ENCODE assay signal across 1 cellular context in genomic region chr1:153977250-153978240, GRCh38.
TF ChIP-seq lines count a peak whose summit lies in the region.

JTB (minus strand) TSS chr1:153977674; CDS start chr1:153977252, 422 bp downstream.

TF ChIP-seq in K562, 482 proteins besides CTCF, POLR2A, EP300 and RAD21 (continued from another document and continues in another):
- TF ChIP-seq, protein P1, sequence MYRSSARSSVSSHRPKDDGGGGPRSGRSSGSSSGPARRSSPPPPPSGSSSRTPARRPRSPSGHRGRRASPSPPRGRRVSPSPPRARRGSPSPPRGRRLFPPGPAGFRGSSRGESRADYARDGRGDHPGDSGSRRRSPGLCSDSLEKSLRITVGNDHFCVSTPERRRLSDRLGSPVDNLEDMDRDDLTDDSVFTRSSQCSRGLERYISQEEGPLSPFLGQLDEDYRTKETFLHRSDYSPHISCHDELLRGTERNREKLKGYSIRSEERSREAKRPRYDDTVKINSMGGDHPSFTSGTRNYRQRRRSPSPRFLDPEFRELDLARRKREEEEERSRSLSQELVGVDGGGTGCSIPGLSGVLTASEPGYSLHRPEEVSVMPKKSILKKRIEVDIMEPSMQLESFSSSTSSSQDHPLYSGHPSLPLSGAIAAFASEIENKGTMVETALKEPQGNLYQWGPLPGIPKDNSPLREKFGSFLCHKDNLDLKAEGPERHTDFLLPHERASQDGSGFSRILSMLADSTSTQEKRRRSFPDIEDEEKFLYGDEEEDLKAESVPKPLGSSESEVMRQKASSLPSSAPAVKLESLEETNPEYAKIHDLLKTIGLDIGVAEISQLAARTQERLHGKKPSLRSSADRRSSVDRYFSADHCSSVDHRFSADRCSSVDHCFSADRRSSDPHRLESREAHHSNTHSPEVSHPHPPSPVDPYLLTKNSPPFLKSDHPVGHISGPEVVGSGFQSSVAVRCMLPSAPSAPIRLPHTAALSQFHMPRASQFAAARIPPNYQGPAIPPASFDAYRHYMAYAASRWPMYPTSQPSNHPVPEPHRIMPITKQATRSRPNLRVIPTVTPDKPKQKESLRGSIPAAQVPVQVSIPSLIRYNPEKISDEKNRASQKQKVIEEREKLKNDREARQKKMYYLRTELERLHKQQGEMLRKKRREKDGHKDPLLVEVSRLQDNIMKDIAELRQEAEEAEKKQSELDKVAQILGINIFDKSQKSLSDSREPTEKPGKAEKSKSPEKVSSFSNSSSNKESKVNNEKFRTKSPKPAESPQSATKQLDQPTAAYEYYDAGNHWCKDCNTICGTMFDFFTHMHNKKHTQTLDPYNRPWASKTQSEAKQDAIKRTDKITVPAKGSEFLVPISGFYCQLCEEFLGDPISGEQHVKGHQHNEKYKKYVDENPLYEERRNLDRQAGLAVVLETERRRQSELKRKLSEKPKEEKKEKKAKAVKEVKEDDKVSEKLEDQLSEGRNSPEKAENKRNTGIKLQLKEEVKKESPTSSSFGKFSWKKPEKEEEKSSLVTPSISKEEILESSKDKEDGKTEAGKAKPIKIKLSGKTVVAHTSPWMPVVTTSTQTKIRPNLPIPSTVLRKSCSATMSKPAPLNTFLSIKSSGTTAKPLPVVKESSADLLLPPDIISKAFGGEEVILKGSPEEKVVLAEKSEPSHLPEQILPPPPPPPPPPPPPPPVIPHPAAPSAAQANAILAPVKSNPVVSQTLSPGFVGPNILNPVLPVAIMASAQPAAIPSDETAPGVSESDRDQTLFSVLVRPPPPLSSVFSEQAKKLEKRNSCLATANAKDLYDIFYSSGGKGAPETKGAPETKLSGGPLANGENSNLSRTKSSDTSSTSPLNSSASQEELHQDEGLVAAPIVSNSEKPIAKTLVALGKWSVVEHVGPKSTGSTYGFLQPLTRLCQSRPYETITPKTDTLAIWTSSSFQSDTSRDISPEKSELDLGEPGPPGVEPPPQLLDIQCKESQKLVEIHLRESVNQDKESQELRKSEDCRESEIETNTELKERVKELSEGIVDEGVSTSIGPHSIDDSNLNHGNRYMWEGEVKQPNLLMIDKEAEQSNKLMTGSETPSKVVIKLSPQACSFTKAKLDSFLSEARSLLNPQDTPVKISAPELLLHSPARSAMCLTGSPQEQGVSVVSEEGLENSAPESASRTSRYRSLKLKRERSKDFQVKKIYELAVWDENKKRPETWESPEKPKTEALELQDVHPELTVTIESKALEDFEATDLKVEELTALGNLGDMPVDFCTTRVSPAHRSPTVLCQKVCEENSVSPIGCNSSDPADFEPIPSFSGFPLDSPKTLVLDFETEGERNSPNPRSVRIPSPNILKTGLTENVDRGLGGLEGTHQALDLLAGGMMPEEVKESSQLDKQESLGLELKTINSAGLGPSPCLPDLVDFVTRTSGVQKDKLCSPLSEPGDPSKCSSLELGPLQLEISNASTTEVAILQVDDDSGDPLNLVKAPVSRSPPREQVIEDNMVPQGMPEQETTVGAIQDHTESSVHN (IDR thresholded peaks at IDR 0.05; ENCODE audit: borderline replicate concordance in 1 of 2, low read depth in 1 of 2): no peak
- no peak for TF ChIP-seq ZNF311 (CRISPR knock-in tag; IDR thresholded peaks at IDR 0.05)
- no peak for TF ChIP-seq FOXA1 (IDR thresholded peaks at IDR 0.05; ENCODE audit: borderline replicate concordance)
- no peak for TF ChIP-seq HMG20A (CRISPR knock-in tag; conservative IDR thresholded peaks at IDR 0.05)
- TF ChIP-seq, protein P2, sequence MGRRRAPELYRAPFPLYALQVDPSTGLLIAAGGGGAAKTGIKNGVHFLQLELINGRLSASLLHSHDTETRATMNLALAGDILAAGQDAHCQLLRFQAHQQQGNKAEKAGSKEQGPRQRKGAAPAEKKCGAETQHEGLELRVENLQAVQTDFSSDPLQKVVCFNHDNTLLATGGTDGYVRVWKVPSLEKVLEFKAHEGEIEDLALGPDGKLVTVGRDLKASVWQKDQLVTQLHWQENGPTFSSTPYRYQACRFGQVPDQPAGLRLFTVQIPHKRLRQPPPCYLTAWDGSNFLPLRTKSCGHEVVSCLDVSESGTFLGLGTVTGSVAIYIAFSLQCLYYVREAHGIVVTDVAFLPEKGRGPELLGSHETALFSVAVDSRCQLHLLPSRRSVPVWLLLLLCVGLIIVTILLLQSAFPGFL (CRISPR knock-in tag; IDR thresholded peaks at IDR 0.05): no peak
- no peak for TF ChIP-seq TCF7L2 (IDR thresholded peaks at IDR 0.05; ENCODE audit: low read depth, low read length)
- no peak for TF ChIP-seq HNRNPL (IDR thresholded peaks at IDR 0.05; ENCODE audit: low read depth, low read length)
- TF ChIP-seq LARP7 (IDR thresholded peaks at IDR 0.05): no peak
- no peak for TF ChIP-seq PRPF4 (IDR thresholded peaks at IDR 0.05; ENCODE audit: insufficient read depth, low read depth, low read length, poor library complexity, severe bottlenecking)
- no peak for TF ChIP-seq MEF2A (IDR thresholded peaks at IDR 0.05; ENCODE audit: control insufficient read depth, low read depth, low read length)
- no peak for TF ChIP-seq U2AF1 (optimal IDR thresholded peaks at IDR 0.05; ENCODE audit: low read depth, low read length)
- TF ChIP-seq MTA3 (IDR thresholded peaks at IDR 0.05; ENCODE audit: borderline replicate concordance): peak; percentile 38; the same call in 1 of the 2 replicates
- TF ChIP-seq, protein P3, sequence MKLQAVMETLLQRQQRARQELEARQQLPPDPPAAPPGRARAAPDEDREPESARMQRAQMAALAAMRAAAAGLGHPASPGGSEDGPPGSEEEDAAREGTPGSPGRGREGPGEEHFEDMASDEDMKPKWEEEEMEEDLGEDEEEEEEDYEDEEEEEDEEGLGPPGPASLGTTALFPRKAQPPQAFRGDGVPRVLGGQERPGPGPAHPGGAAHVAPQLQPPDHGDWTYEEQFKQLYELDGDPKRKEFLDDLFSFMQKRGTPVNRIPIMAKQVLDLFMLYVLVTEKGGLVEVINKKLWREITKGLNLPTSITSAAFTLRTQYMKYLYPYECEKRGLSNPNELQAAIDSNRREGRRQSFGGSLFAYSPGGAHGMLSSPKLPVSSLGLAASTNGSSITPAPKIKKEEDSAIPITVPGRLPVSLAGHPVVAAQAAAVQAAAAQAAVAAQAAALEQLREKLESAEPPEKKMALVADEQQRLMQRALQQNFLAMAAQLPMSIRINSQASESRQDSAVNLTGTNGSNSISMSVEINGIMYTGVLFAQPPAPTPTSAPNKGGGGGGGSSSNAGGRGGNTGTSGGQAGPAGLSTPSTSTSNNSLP (IDR thresholded peaks at IDR 0.05; ENCODE audit: borderline replicate concordance, low read depth, low read length): no peak
- no peak for TF ChIP-seq ZNF408 (CRISPR knock-in tag; IDR thresholded peaks at IDR 0.05; ENCODE audit: low read depth)
- no peak for TF ChIP-seq CBX8 (IDR thresholded peaks at IDR 0.05; ENCODE audit: borderline replicate concordance, extremely low read depth, low read depth, low read length, poor library complexity, severe bottlenecking)
- no peak for TF ChIP-seq RBM25 (IDR thresholded peaks at IDR 0.05; ENCODE audit: low read depth, low read length, severe bottlenecking)
- TF ChIP-seq PCBP1 (IDR thresholded peaks at IDR 0.05; ENCODE audit: low read depth, low read length, poor library complexity, severe bottlenecking): no peak
- no peak for TF ChIP-seq ARID2 (IDR thresholded peaks at IDR 0.05)
- TF ChIP-seq TCFL5 (CRISPR knock-in tag; conservative IDR thresholded peaks at IDR 0.05): no peak
- no peak for TF ChIP-seq CEBPG (CRISPR knock-in tag; IDR thresholded peaks at IDR 0.05)
- TF ChIP-seq CEBPG (tag; conservative IDR thresholded peaks at IDR 0.05 in 1 of 2, IDR thresholded peaks at IDR 0.05 in 1 of 2): no peak
- TF ChIP-seq KDM2B (CRISPR knock-in tag; IDR thresholded peaks at IDR 0.05): no peak
- no peak for TF ChIP-seq SLC30A9 (CRISPR knock-in tag; IDR thresholded peaks at IDR 0.05)
- TF ChIP-seq MAFK (IDR thresholded peaks at IDR 0.05; ENCODE audit: low read length): no peak
- TF ChIP-seq TRIM24 (IDR thresholded peaks at IDR 0.05): no peak
- no peak for TF ChIP-seq ADNP (tag; IDR thresholded peaks at IDR 0.05)
- no peak for TF ChIP-seq RBM39 (optimal IDR thresholded peaks at IDR 0.05; ENCODE audit: low read depth, low read length)
- peak; percentile 85 for TF ChIP-seq EP400 (IDR thresholded peaks at IDR 0.05)
- TF ChIP-seq NUFIP1 (IDR thresholded peaks at IDR 0.05; ENCODE audit: partially characterized antibody): no peak
- TF ChIP-seq POLR3A (IDR thresholded peaks at IDR 0.05; ENCODE audit: borderline replicate concordance, extremely low read depth, insufficient read depth, insufficient read length): no peak
- TF ChIP-seq SETDB1 (IDR thresholded peaks at IDR 0.05; ENCODE audit: low read length): no peak
- TF ChIP-seq TCF3 (CRISPR knock-in tag; IDR thresholded peaks at IDR 0.05): peak; percentile 11; the same call in 1 of the 2 replicates
- TF ChIP-seq RCOR1 (IDR thresholded peaks at IDR 0.05; ENCODE audit: borderline replicate concordance in 1 of 2, low read depth in 2 of 2, low read length in 2 of 2): no peak
- TF ChIP-seq, protein P4, sequence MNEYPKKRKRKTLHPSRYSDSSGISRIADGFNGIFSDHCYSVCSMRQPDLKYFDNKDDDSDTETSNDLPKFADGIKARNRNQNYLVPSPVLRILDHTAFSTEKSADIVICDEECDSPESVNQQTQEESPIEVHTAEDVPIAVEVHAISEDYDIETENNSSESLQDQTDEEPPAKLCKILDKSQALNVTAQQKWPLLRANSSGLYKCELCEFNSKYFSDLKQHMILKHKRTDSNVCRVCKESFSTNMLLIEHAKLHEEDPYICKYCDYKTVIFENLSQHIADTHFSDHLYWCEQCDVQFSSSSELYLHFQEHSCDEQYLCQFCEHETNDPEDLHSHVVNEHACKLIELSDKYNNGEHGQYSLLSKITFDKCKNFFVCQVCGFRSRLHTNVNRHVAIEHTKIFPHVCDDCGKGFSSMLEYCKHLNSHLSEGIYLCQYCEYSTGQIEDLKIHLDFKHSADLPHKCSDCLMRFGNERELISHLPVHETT (CRISPR knock-in tag; conservative IDR thresholded peaks at IDR 0.05 in 1 of 2, IDR thresholded peaks at IDR 0.05 in 1 of 2): peak in 1 of 2 experiments; percentile 90; a peak in 2 of 4 replicates
- TF ChIP-seq REST (CRISPR knock-in tag; IDR thresholded peaks at IDR 0.05; ENCODE audit: low read depth): no peak
- TF ChIP-seq HNRNPLL (IDR thresholded peaks at IDR 0.05; ENCODE audit: low read depth, low read length, poor library complexity, severe bottlenecking): peak; percentile 52
- peak; percentile 14; the same call in 1 of the 2 replicates for TF ChIP-seq RNF2 (IDR thresholded peaks at IDR 0.05)
- TF ChIP-seq ZNF212 (CRISPR knock-in tag; IDR thresholded peaks at IDR 0.05): 0 out of 2 replicates have a peak, but pooled peaks have one; percentile 6
- TF ChIP-seq JUND (IDR thresholded peaks at IDR 0.05; ENCODE audit: borderline replicate concordance, low read depth, low read length): no peak; the same call in 1 of the 2 replicates
- 0 out of 3 replicates have a peak, but pooled peaks have one; percentile 23 for TF ChIP-seq JUND (tag; IDR thresholded peaks at IDR 0.05; ENCODE audit: borderline replicate concordance, low read depth, low read length)
- TF ChIP-seq USF1 (CRISPR knock-in tag; IDR thresholded peaks at IDR 0.05): no peak; the same call in 1 of the 2 replicates
- TF ChIP-seq KHSRP (IDR thresholded peaks at IDR 0.05): no peak
- no peak for TF ChIP-seq MTA2 (IDR thresholded peaks at IDR 0.05; ENCODE audit: low read depth)
- no peak for TF ChIP-seq CBFA2T3 (IDR thresholded peaks at IDR 0.05)
- no peak for TF ChIP-seq MXI1 (IDR thresholded peaks at IDR 0.05; ENCODE audit: low read depth, low read length)
- TF ChIP-seq KAT2B (IDR thresholded peaks at IDR 0.05; ENCODE audit: low read depth, low read length): no peak
- no peak for TF ChIP-seq ZNF24 (IDR thresholded peaks at IDR 0.05)
- TF ChIP-seq ZNF354B (CRISPR knock-in tag; IDR thresholded peaks at IDR 0.05): no peak
- TF ChIP-seq ZBTB26 (CRISPR knock-in tag; IDR thresholded peaks at IDR 0.05): no peak; the same call in 1 of the 2 replicates
- no peak for TF ChIP-seq ZNF79 (CRISPR knock-in tag; IDR thresholded peaks at IDR 0.05; ENCODE audit: low read depth)
- peak; percentile 59 for TF ChIP-seq PHF20 (IDR thresholded peaks at IDR 0.05; ENCODE audit: partially characterized antibody)
- TF ChIP-seq COPS2 (conservative IDR thresholded peaks at IDR 0.05): no peak
- TF ChIP-seq BACH1 (tag; IDR thresholded peaks at IDR 0.05): no peak
- no peak for TF ChIP-seq SRSF9 (IDR thresholded peaks at IDR 0.05; ENCODE audit: borderline replicate concordance, low read depth, low read length)
